In the genomic region with DNA sequence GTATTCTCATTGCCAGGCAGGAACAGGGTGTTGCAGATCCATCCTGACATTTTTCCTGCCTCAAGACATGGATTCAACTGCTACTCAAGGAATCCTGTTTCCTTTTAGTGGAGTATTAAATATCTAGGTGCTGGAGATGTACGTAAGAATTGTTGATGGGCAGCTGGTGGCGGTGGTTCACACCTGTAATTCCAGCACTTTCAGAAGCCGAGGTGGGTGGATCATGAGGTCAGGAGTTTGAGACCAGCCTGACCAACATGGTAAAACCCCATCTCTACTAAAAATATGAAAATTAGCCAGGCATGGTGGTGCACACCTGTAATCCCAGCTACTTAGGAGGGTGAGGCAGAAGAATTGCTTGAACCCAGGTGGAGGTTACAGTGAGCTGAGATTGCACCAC, we compare ENCODE assay signal across 6 cellular contexts. TPM values are rescaled to one million over a fixed set of nuclear protein-coding genes. Genes with fewer than 3 reads are reported as not detected.
A peak's percentile ranks its signal among the peaks of the same experiment; 100 is the strongest.
DNase-seq lines count a peak whose midpoint lies in the region; ATAC-seq and TF ChIP-seq lines count a peak whose summit lies in the region.
"Not testable (repeated sequence)": the region's sequence is repeated elsewhere in the genome, so short reads cannot be mapped to it uniquely, and the experiment has no call there.

No MANE protein-coding gene starts in this region.

- POLR2A ChIA-PET in activated CD8-positive, alpha-beta T cell treated with anti-CD3 and anti-CD28 coated beads, Interleukin-2, amount 10 ng/mL, durations not matched to agents 7 days and 5 days (lab: Charles Lee) = interaction anchor here (0.7 kb wide), 1 partner anchor 49 kb away, joined by 3 read pairs; the partner anchor contains the start of gene SF3B1

- H3K9me3 Mint-ChIP-seq in activated CD8-positive, alpha-beta T cell treated with anti-CD3 and anti-CD28 coated beads, Interleukin-2, amount 10 ng/mL, durations not matched to agents 7 days and 5 days (ENCODE audit: insufficient read depth); activated naive CD8-positive, alpha-beta T cell (ENCODE audit: low read depth); endothelial cell (ENCODE audit: unreplicated experiment): not testable (repeated sequence)

- H3K4me3 Mint-ChIP-seq in activated CD8-positive, alpha-beta T cell treated with anti-CD3 and anti-CD28 coated beads, Interleukin-2, amount 10 ng/mL, durations not matched to agents 7 days and 5 days; activated naive CD8-positive, alpha-beta T cell; endothelial cell (ENCODE audit: unreplicated experiment): not testable (repeated sequence)

- H3K27ac ChIP-seq in 22Rv1 = peak overlapping the region; percentile 63

- ATAC-seq in HG02759 (IDR thresholded peaks at IDR 0.05; ENCODE audit: unreplicated experiment) = peak; percentile 20
- ATAC-seq in activated CD8-positive, alpha-beta T cell treated with anti-CD3 and anti-CD28 coated beads, Interleukin-2, amount 10 ng/mL, durations not matched to agents 7 days and 5 days = peak; percentile 3

- not testable (repeated sequence) for H3K27ac Mint-ChIP-seq in activated CD8-positive, alpha-beta T cell treated with anti-CD3 and anti-CD28 coated beads, Interleukin-2, amount 10 ng/mL, durations not matched to agents 7 days and 5 days
- peak overlapping the region; percentile 34 for H3K27ac Mint-ChIP-seq in activated naive CD8-positive, alpha-beta T cell
- peak overlapping the region; percentile 31 for H3K27ac Mint-ChIP-seq in endothelial cell (ENCODE audit: unreplicated experiment)

- not testable (repeated sequence) for DNase-seq in activated CD8-positive, alpha-beta T cell treated with anti-CD3 and anti-CD28 coated beads, Interleukin-2, amount 10 ng/mL, durations not matched to agents 7 days and 5 days; endothelial cell (ENCODE audit: low spot score)
- peak; percentile 39 for DNase-seq in stimulated activated CD4-positive, alpha-beta T cell treated with anti-CD3 and anti-CD28 coated beads, Interleukin-15, amount 100 ng/mL, for 24 hours

- CTCF ChIA-PET in activated CD8-positive, alpha-beta T cell treated with anti-CD3 and anti-CD28 coated beads, Interleukin-2, amount 10 ng/mL, durations not matched to agents 7 days and 5 days (lab: Charles Lee) = interaction anchor here (1.2 kb wide), 1 partner anchor 14 kb away, joined by 3 read pairs; no protein-coding TSS in a partner anchor

- not testable (repeated sequence) for H3K27me3 Mint-ChIP-seq in activated CD8-positive, alpha-beta T cell treated with anti-CD3 and anti-CD28 coated beads, Interleukin-2, amount 10 ng/mL, durations not matched to agents 7 days and 5 days (ENCODE audit: low read depth); activated naive CD8-positive, alpha-beta T cell; endothelial cell (ENCODE audit: unreplicated experiment)

- peaks cover 74% of the 10 kb centered on the region for H3K36me3 Mint-ChIP-seq in activated CD8-positive, alpha-beta T cell treated with anti-CD3 and anti-CD28 coated beads, Interleukin-2, amount 10 ng/mL, durations not matched to agents 7 days and 5 days (ENCODE audit: low read depth)
- H3K36me3 Mint-ChIP-seq in activated naive CD8-positive, alpha-beta T cell = peaks cover 32% of the 10 kb centered on the region
- H3K36me3 Mint-ChIP-seq in endothelial cell (ENCODE audit: low read depth, unreplicated experiment) = peaks cover 41% of the 10 kb centered on the region

- TF ChIP-seq CTCF in 22Rv1 (IDR thresholded peaks at IDR 0.05); endothelial cell (IDR thresholded peaks at IDR 0.05; ENCODE audit: unreplicated experiment): not testable (repeated sequence)

- not testable (repeated sequence) for H3K4me1 Mint-ChIP-seq in activated CD8-positive, alpha-beta T cell treated with anti-CD3 and anti-CD28 coated beads, Interleukin-2, amount 10 ng/mL, durations not matched to agents 7 days and 5 days (ENCODE audit: low read depth); activated naive CD8-positive, alpha-beta T cell (ENCODE audit: low read depth); endothelial cell (ENCODE audit: unreplicated experiment)

RNA-seq across cellular contexts. Expression of gene HSPD1, which starts 15.4 kb away (rescaled TPM):
- 100 to 1,000 TPM; 322 to 336 TPM for total RNA-seq in activated CD8-positive, alpha-beta T cell treated with anti-CD3 and anti-CD28 coated beads, Interleukin-2, amount 10 ng/mL, durations not matched to agents 7 days and 5 days
- 212 TPM for total RNA-seq in endothelial cell (ENCODE audit: unreplicated experiment)

RNA-seq across cellular contexts. Expression of gene HSPE1, which starts 15.9 kb away (rescaled TPM):
- 100 to 1,000 TPM; 153 to 162 TPM for total RNA-seq in activated CD8-positive, alpha-beta T cell treated with anti-CD3 and anti-CD28 coated beads, Interleukin-2, amount 10 ng/mL, durations not matched to agents 7 days and 5 days
- 73.6 TPM for total RNA-seq in endothelial cell (ENCODE audit: unreplicated experiment)

RNA-seq across cellular contexts. Expression of gene COQ10B, which starts 30.9 kb away (rescaled TPM):
- total RNA-seq in activated CD8-positive, alpha-beta T cell treated with anti-CD3 and anti-CD28 coated beads, Interleukin-2, amount 10 ng/mL, durations not matched to agents 7 days and 5 days = 10 to 100 TPM; 22.5 to 22.6 TPM
- total RNA-seq in endothelial cell (ENCODE audit: unreplicated experiment) = 22.1 TPM

RNA-seq across cellular contexts. Expression of gene MOB4, which starts 31.6 kb away (rescaled TPM):
- total RNA-seq in activated CD8-positive, alpha-beta T cell treated with anti-CD3 and anti-CD28 coated beads, Interleukin-2, amount 10 ng/mL, durations not matched to agents 7 days and 5 days = 10 to 100 TPM; 16.5 to 21.3 TPM
- 31.0 TPM for total RNA-seq in endothelial cell (ENCODE audit: unreplicated experiment)

RNA-seq across cellular contexts. Expression of gene SF3B1, which starts 49.4 kb away (rescaled TPM):
- 100 to 1,000 TPM; 266 to 267 TPM for total RNA-seq in activated CD8-positive, alpha-beta T cell treated with anti-CD3 and anti-CD28 coated beads, Interleukin-2, amount 10 ng/mL, durations not matched to agents 7 days and 5 days
- 401 TPM for total RNA-seq in endothelial cell (ENCODE audit: unreplicated experiment)
